Comparison of ENCODE assay signal across 14 cellular contexts in genomic region chr2:48145845-48146452, GRCh38.
DNase-seq lines count a peak whose midpoint lies in the region; ATAC-seq and TF ChIP-seq lines count a peak whose summit lies in the region.
"Had no signal": no experiment of that assay in that cellular context is flagged by ENCODE, and none has a peak within 500 bp of the region (broad histone marks: within the 10 kb centered on the region; RNA-seq: fewer than 3 reads in every experiment).

No MANE protein-coding gene starts in this region.

- peaks cover under 1% of the 10 kb centered on the region for H3K27me3 Mint-ChIP-seq in chondrocyte (ENCODE audit: low read depth)

- no peak overlapping the region for H3K27ac ChIP-seq in ACC112 (ENCODE audit: low read depth, low read length)
- H3K27ac ChIP-seq: body of pancreas, C4-2B, gastroesophageal sphincter, thoracic aorta had no signal

- peak overlapping the region; percentile 27; the same call in 1 of the 2 replicates for H3K4me3 ChIP-seq in ACC112 (ENCODE audit: low read depth, low read length)
- H3K4me3 ChIP-seq: body of pancreas, gastroesophageal sphincter, thoracic aorta had no signal

- peaks cover 8% of the 10 kb centered on the region for H3K9me3 Mint-ChIP-seq in chondrocyte (ENCODE audit: low read depth)

- H3K79me2 ChIP-seq in ACC112 (ENCODE audit: control insufficient read depth, insufficient read depth, low read length, unreplicated experiment), result no peaks in the 10 kb centered on the region

- H3K27me3 ChIP-seq in ACC112 (ENCODE audit: insufficient read depth, low read length), result no peaks in the 10 kb centered on the region
- H3K27me3 ChIP-seq: body of pancreas, gastroesophageal sphincter had no signal

- peaks cover 15% of the 10 kb centered on the region for H3K4me1 ChIP-seq in ACC112 (ENCODE audit: control insufficient read depth, insufficient read depth, low read length, unreplicated experiment)
- H3K4me1 ChIP-seq: body of pancreas had no signal

- H3K4me3 Mint-ChIP-seq in chondrocyte (ENCODE audit: unreplicated experiment), result no peak overlapping the region

- H3K36me3 ChIP-seq in ACC112 (ENCODE audit: insufficient read depth, low read length), result no peaks in the 10 kb centered on the region
- H3K36me3 ChIP-seq: gastroesophageal sphincter, thoracic aorta had no signal

- no peak for ATAC-seq in GM21737 (IDR thresholded peaks at IDR 0.05; ENCODE audit: unreplicated experiment)
- ATAC-seq: body of pancreas, gastroesophageal sphincter had no signal

- TF ChIP-seq CTCF in chondrocyte (IDR thresholded peaks at IDR 0.05), result no peak

- DNase-seq in HUDEP-2 (lab: John Stamatoyannopoulos, UW; ENCODE audit: unreplicated experiment in 76 of 76) (peak in 63 of 76 experiments; percentile 3 to 84 (median 47)), SW480 (ENCODE audit: low spot score) (peak; percentile 96), iPS-NIHi7 (ENCODE audit: extremely low spot score) (peak; percentile 20), chondrocyte (ENCODE audit: low spot score) (no peak), NCI-H1694 treated with DMSO at 0.1 percent for 48 hours (lab: John Stamatoyannopoulos, UW) (no peak)
- no peak for DNase-seq in stimulated activated CD8-positive, alpha-beta memory T cell treated with anti-CD3 and anti-CD28 coated beads, Interleukin-4, amount 100 ng/mL, for 48 hours
- DNase-seq: activated CD4-positive, CD25-positive, alpha-beta regulatory T cell treated with anti-CD3 and anti-CD28 coated beads, Interleukin-2, amount 50 U/mL, for 72 hours; body of pancreas; stimulated activated CD4-positive, alpha-beta T cell treated with anti-CD3 and anti-CD28 coated beads, Interleukin-2, amount 100 ng/mL, for 24 hours had no signal

- peak overlapping the region; percentile 71 for H2AFZ ChIP-seq in ACC112 (ENCODE audit: low read length, unreplicated experiment)

- no peak overlapping the region for H3K27ac Mint-ChIP-seq in chondrocyte (ENCODE audit: unreplicated experiment)

- no peaks in the 10 kb centered on the region for H3K4me1 Mint-ChIP-seq in chondrocyte (ENCODE audit: low read depth)

- no peaks in the 10 kb centered on the region for H3K36me3 Mint-ChIP-seq in chondrocyte (ENCODE audit: low read depth)

Comparison
In these comparisons a context has a peak if more than half of its experiments do, and no peak if none do; other contexts are left out.
1. DNase-seq: peak in HUDEP-2 (63 of 76), SW480 (single experiment) and iPS-NIHi7 (single experiment); none in chondrocyte (single experiment), stimulated activated CD8-positive, alpha-beta memory T cell treated with anti-CD3 and anti-CD28 coated beads, Interleukin-4, amount 100 ng/mL, for 48 hours (single experiment) and NCI-H1694 treated with DMSO at 0.1 percent for 48 hours (single experiment).